In the genomic region with DNA sequence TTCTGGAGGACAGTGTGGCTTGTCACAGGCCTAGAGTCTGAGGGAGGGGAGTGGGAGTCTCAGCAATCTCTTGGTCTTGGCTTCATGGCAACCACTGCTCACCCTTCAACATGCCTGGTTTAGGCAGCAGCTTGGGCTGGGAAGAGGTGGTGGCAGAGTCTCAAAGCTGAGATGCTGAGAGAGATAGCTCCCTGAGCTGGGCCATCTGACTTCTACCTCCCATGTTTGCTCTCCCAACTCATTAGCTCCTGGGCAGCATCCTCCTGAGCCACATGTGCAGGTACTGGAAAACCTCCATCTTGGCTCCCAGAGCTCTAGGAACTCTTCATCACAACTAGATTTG, we compare ENCODE assay signal across 16 cellular contexts. TPM values are rescaled to one million over a fixed set of nuclear protein-coding genes. Genes with fewer than 3 reads are reported as not detected.
DNase-seq lines count a peak whose midpoint lies in the region; ATAC-seq, FAIRE-seq and TF ChIP-seq lines count a peak whose summit lies in the region.
"Had no signal": no experiment of that assay in that cellular context is flagged by ENCODE, and none has a peak within 500 bp of the region (broad histone marks: within the 10 kb centered on the region; RNA-seq: fewer than 3 reads in every experiment).

No MANE protein-coding gene starts in this region.

- CTCF ChIA-PET in CD4-positive, alpha-beta memory T cell (lab: Charles Lee; ENCODE audit: partially characterized antibody), result interaction anchor here (1.1 to 12.3 kb wide), 8 partner anchors 10 to 334 kb away, joined by 3 to 114 read pairs (median 8); partner anchors contain the start of genes LIMK2 and PIK3IP1
- CTCF ChIA-PET in T-cell (lab: Charles Lee), result interaction anchor here in 1 of 2 donors (0.6 to 1.1 kb wide), 5 partner anchors 11 to 381 kb away, joined by 3 to 5 read pairs (median 5); partner anchors contain the start of gene PIK3IP1

- POLR2A ChIA-PET in CD4-positive, alpha-beta memory T cell (lab: Charles Lee; ENCODE audit: partially characterized antibody), result interaction anchor here (0.7 to 17.9 kb wide), 19 partner anchors 11 to 351 kb away, joined by 3 to 1203 read pairs (median 8); partner anchors contain the start of genes LIMK2, PATZ1, PIK3IP1 and RNF185
- POLR2A ChIA-PET in T-cell (lab: Charles Lee), result interaction anchor here (0.6 to 3.7 kb wide), 5 partner anchors 8 to 17 kb away, joined by 3 to 65 read pairs (median 5); partner anchors contain the start of gene PIK3IP1 (in 2 of the 2)

- no peak for FAIRE-seq in small intestine (lab: Jason Lieb, UNC)
- FAIRE-seq: HTR-8/SVneo had no signal

- no peak for DNase-seq in CD4-positive, alpha-beta memory T cell
- DNase-seq in T-cell, result peak in 1 of 34 experiments; percentile 36
- no peak for DNase-seq in endothelial cell (ENCODE audit: low spot score)
- DNase-seq in small intestine, result no peak
- DNase-seq in mesothelial cell of epicardium (ENCODE audit: low spot score in 2 of 2, unreplicated experiment in 2 of 2), result no peak
- DNase-seq in NCI-H69 (lab: John Stamatoyannopoulos, UW), result no peak
- DNase-seq in iPS-NIHi11 (ENCODE audit: low spot score), result no peak
- DNase-seq: body of pancreas; gastrocnemius medialis; MV-4-11; NCI-H2107; posterior cingulate gyrus; stimulated activated CD4-positive, alpha-beta T cell treated with anti-CD3 and anti-CD28 coated beads, Interleukin-15, amount 100 ng/mL, for 24 hours; trophoblast cell had no signal

- peak overlapping the region; percentile 21 to 84 (median 77) for H3K4me3 Mint-ChIP-seq in CD4-positive, alpha-beta memory T cell
- H3K4me3 Mint-ChIP-seq in T-cell, result peak overlapping the region; percentile 54 to 67 (median 61)
- peak overlapping the region; percentile 16 for H3K4me3 Mint-ChIP-seq in endothelial cell (ENCODE audit: unreplicated experiment)
- H3K4me3 Mint-ChIP-seq in mesothelial cell of epicardium, result no peak overlapping the region

- peak overlapping the region; percentile 43 for H3K27ac ChIP-seq in CD4-positive, alpha-beta memory T cell (ENCODE audit: low read depth, low read length)
- peak overlapping the region; percentile 12 to 79 for H3K27ac ChIP-seq in small intestine (ENCODE audit: low read depth in 1 of 2, low read length in 1 of 2)
- H3K27ac ChIP-seq: body of pancreas, gastrocnemius medialis, SJSA1 had no signal

- no peaks in the 10 kb centered on the region for H3K27me3 ChIP-seq in CD4-positive, alpha-beta memory T cell (ENCODE audit: insufficient read depth, low read length)
- H3K27me3 ChIP-seq in small intestine (ENCODE audit: control insufficient read depth in 2 of 2, insufficient read depth in 2 of 2, low read length in 2 of 2), result no peaks in the 10 kb centered on the region
- H3K27me3 ChIP-seq: body of pancreas, gastrocnemius medialis, SJSA1 had no signal

- no peaks in the 10 kb centered on the region for H3K9me3 Mint-ChIP-seq in CD4-positive, alpha-beta memory T cell
- no peaks in the 10 kb centered on the region for H3K9me3 Mint-ChIP-seq in T-cell
- H3K9me3 Mint-ChIP-seq in endothelial cell (ENCODE audit: unreplicated experiment), result no peaks in the 10 kb centered on the region
- H3K9me3 Mint-ChIP-seq in mesothelial cell of epicardium, result no peaks in the 10 kb centered on the region

- H3K9me3 ChIP-seq in CD4-positive, alpha-beta memory T cell (ENCODE audit: control insufficient read depth in 1 of 2, low read length in 2 of 2), result no peaks in the 10 kb centered on the region
- H3K9me3 ChIP-seq in small intestine (ENCODE audit: control insufficient read depth, low read depth), result no peaks in the 10 kb centered on the region
- H3K9me3 ChIP-seq: body of pancreas, gastrocnemius medialis, SJSA1 had no signal

- intact Hi-C loops in CD4-positive, alpha-beta memory T cell (cut with micrococcal nuclease), result loop anchor here (1.0 to 2.0 kb wide), 3 partner anchors 13 to 66 kb away; partner anchors contain the start of genes LIMK2 and PIK3IP1

- peaks cover 92% of the 10 kb centered on the region for H3K4me1 ChIP-seq in CD4-positive, alpha-beta memory T cell (ENCODE audit: insufficient read depth, low read length)
- H3K4me1 ChIP-seq in small intestine (ENCODE audit: control insufficient read depth in 2 of 2, insufficient read depth in 1 of 2, low read depth in 1 of 2, low read length in 1 of 2), result no peaks in the 10 kb centered on the region
- H3K4me1 ChIP-seq: gastrocnemius medialis, SJSA1 had no signal

- H3K27me3 Mint-ChIP-seq in CD4-positive, alpha-beta memory T cell, result no peaks in the 10 kb centered on the region
- H3K27me3 Mint-ChIP-seq in T-cell, result no peaks in the 10 kb centered on the region
- H3K27me3 Mint-ChIP-seq in endothelial cell (ENCODE audit: unreplicated experiment), result peaks cover 18% of the 10 kb centered on the region
- no peaks in the 10 kb centered on the region for H3K27me3 Mint-ChIP-seq in mesothelial cell of epicardium (ENCODE audit: low read depth)

- peak overlapping the region; percentile 94 to 99 (median 97) for H3K27ac Mint-ChIP-seq in CD4-positive, alpha-beta memory T cell
- H3K27ac Mint-ChIP-seq in T-cell (peak overlapping the region; percentile 99 to 100), endothelial cell (ENCODE audit: unreplicated experiment) (peak overlapping the region; percentile 53), mesothelial cell of epicardium (no peak overlapping the region)

- TF ChIP-seq CTCF in endothelial cell (IDR thresholded peaks at IDR 0.05; ENCODE audit: unreplicated experiment), result no peak
- TF ChIP-seq CTCF in mesothelial cell of epicardium (IDR thresholded peaks at IDR 0.05; ENCODE audit: unreplicated experiment), result no peak

- H3K36me3 ChIP-seq in CD4-positive, alpha-beta memory T cell (ENCODE audit: insufficient read depth, low read length), result peaks cover 57% of the 10 kb centered on the region
- peaks cover 8 to 13% of the 10 kb centered on the region in 2 donors for H3K36me3 ChIP-seq in small intestine (ENCODE audit: control insufficient read depth in 2 of 2, insufficient read depth in 2 of 2, low read length in 2 of 2)

- H3K36me3 Mint-ChIP-seq in CD4-positive, alpha-beta memory T cell, result peaks cover 53 to 82% of the 10 kb centered on the region in 2 donors
- H3K36me3 Mint-ChIP-seq in T-cell (peaks cover 63% of the 10 kb centered on the region), endothelial cell (ENCODE audit: low read depth, unreplicated experiment) (peaks cover 57% of the 10 kb centered on the region), mesothelial cell of epicardium (peaks cover 7% of the 10 kb centered on the region)

- peaks cover 58 to 93% (median 76%) of the 10 kb centered on the region in 4 donors for H3K4me1 Mint-ChIP-seq in CD4-positive, alpha-beta memory T cell
- H3K4me1 Mint-ChIP-seq in T-cell, result peaks cover 87 to 94% (median 94%) of the 10 kb centered on the region in 3 donors
- H3K4me1 Mint-ChIP-seq in endothelial cell (ENCODE audit: unreplicated experiment), result peaks cover 28% of the 10 kb centered on the region
- peaks cover 8% of the 10 kb centered on the region for H3K4me1 Mint-ChIP-seq in mesothelial cell of epicardium

- ATAC-seq in T-cell (replicated peaks in 1 of 4), result no peak
- ATAC-seq: body of pancreas, gastrocnemius medialis had no signal

- H3K4me3 ChIP-seq in CD4-positive, alpha-beta memory T cell (ENCODE audit: low read length in 2 of 2), result peak overlapping the region in 1 of 2 donors; percentile 3
- H3K4me3 ChIP-seq in small intestine (ENCODE audit: low read depth in 1 of 2, low read length in 2 of 2), result no peak overlapping the region
- H3K4me3 ChIP-seq: body of pancreas, gastrocnemius medialis, SJSA1 had no signal

RNA-seq across cellular contexts. Expression of gene PIK3IP1, which starts 13.0 kb away (rescaled TPM):
- 100 to 1,000 TPM; 399 to 411 TPM for total RNA-seq in CD4-positive, alpha-beta memory T cell
- polyA plus RNA-seq in CD4-positive, alpha-beta memory T cell, result 100 to 1,000 TPM; 418 to 473 TPM
- 100 to 1,000 TPM; 460 to 628 (median 478) TPM for total RNA-seq in T-cell
- total RNA-seq in endothelial cell (ENCODE audit: unreplicated experiment), result 13.4 TPM
- 10 to 100 TPM in 1 of 3 donors, 1 to 10 TPM in 2; 3.1 to 16.4 (median 5.7) TPM for polyA plus RNA-seq in small intestine
- 16.9 to 19.1 TPM (median 17.4 TPM) in 3 replicates for total RNA-seq in mesothelial cell of epicardium

Comparison
In these comparisons a context has a peak if more than half of its experiments do, and no peak if none do; other contexts are left out.
1. RNA of gene PIK3IP1, which starts 13.0 kb away (total RNA-seq): 460 to 628 TPM in T-cell and 399 to 411 TPM in CD4-positive, alpha-beta memory T cell; 16.9 to 19.1 TPM in mesothelial cell of epicardium and 13.4 TPM in endothelial cell (single experiment); every median in the first group is over 10 times any median in the second.